18 cellular contexts compared by ENCODE assay signal in the genomic region with DNA sequence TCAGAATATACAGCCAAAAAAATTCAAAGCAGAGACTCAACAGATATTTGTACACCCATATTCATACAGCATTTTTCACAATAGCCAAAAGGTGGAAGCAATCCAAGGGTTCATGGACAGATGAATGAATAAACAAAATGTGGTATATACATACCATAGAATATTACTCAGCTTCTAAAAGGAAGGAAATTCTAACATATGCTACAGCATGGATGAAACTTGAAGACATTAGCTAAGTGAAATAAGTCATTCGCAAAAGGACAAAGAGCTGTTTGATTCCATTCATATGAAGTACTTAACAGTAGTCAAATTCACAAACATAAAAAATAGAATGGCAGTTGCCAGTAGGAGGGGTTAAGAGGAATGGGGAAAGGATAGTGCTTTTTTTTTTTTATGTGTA.
DNase-seq lines count a peak whose midpoint lies in the region; ATAC-seq, FAIRE-seq and TF ChIP-seq lines count a peak whose summit lies in the region.
"Had no signal": no experiment of that assay in that cellular context is flagged by ENCODE, and none has a peak within 500 bp of the region (broad histone marks: within the 10 kb centered on the region; RNA-seq: fewer than 3 reads in every experiment).

No MANE protein-coding gene starts in this region.

- H3K79me2 ChIP-seq in GM23248 (ENCODE audit: insufficient read depth) (no peaks in the 10 kb centered on the region), PC-3 (ENCODE audit: low read length) (no peaks in the 10 kb centered on the region), endothelial cell of umbilical vein (ENCODE audit: control insufficient read depth, insufficient read depth, low read length) (no peaks in the 10 kb centered on the region)

- FAIRE-seq in endothelial cell of umbilical vein (lab: Jason Lieb, UNC) = peak; percentile 85

- H4K20me1 ChIP-seq in GM23248 (ENCODE audit: insufficient read depth) = no peaks in the 10 kb centered on the region
- H4K20me1 ChIP-seq in PC-3 (ENCODE audit: low read length) = no peaks in the 10 kb centered on the region
- no peaks in the 10 kb centered on the region for H4K20me1 ChIP-seq in endothelial cell of umbilical vein (replicated peaks; ENCODE audit: control insufficient read depth, extremely low read depth, insufficient read depth, low read length)
- H4K20me1 ChIP-seq: BLaER1 had no signal

- dilution Hi-C loops in endothelial cell of umbilical vein (cut with MboI; ENCODE audit: extremely low pct_ligation_motif_present, low sequenced_read_pairs) = no loop called here

- H2AFZ ChIP-seq in GM23248 = no peak overlapping the region
- no peak overlapping the region for H2AFZ ChIP-seq in PC-3 (ENCODE audit: low read length)
- no peak overlapping the region for H2AFZ ChIP-seq in endothelial cell of umbilical vein (ENCODE audit: low read depth, low read length)

- H3F3A ChIP-seq in GM23248 (ENCODE audit: insufficient read depth) (peaks cover 6% of the 10 kb centered on the region; the same call in 1 of the 2 replicates), PC-3 (ENCODE audit: low read length, unreplicated experiment) (no peaks in the 10 kb centered on the region)

- DNase-seq in GM23248 (peak; percentile 26), PC-3 (peak; percentile 83), endothelial cell of umbilical vein (ENCODE audit: low read depth, low spot score) (peak; percentile 74), kidney tubule cell (ENCODE audit: low spot score) (peak; percentile 13), right atrium auricular region (ENCODE audit: low spot score) (no peak), 8988T (no peak), HK-2 (ENCODE audit: unreplicated experiment) (no peak)
- DNase-seq: activated CD4-positive, CD25-positive, alpha-beta regulatory T cell; anterior cingulate cortex; KBM-7; occipital lobe; SHP77; T-helper 2 cell had no signal

- TF ChIP-seq CTCF in PC-3 (conservative IDR thresholded peaks at IDR 0.05; ENCODE audit: low read depth, low read length) (no peak), endothelial cell of umbilical vein (IDR thresholded peaks at IDR 0.05; ENCODE audit: extremely low read depth in 1 of 2, insufficient read depth in 1 of 2, low read depth in 1 of 2, low read length in 2 of 2) (no peak), right atrium auricular region (IDR thresholded peaks at IDR 0.05) (no peak)

- H3K4me3 ChIP-seq in GM23248 = no peak overlapping the region
- H3K4me3 ChIP-seq in PC-3 (ENCODE audit: low read length) = no peak overlapping the region
- no peak overlapping the region for H3K4me3 ChIP-seq in endothelial cell of umbilical vein (replicated peaks in 1 of 3; ENCODE audit: insufficient read depth in 1 of 3, low read depth in 1 of 3, low read length in 3 of 3)
- no peak overlapping the region for H3K4me3 ChIP-seq in right atrium auricular region
- H3K4me3 ChIP-seq: BLaER1, esophagus muscularis mucosa, thoracic aorta had no signal

- H3K27ac ChIP-seq in GM23248 (no peak overlapping the region), PC-3 (ENCODE audit: low read length) (peak overlapping the region; percentile 9; the same call in 1 of the 2 replicates), endothelial cell of umbilical vein (ENCODE audit: insufficient read depth, low read depth, low read length) (peak overlapping the region; percentile 50), right atrium auricular region (no peak overlapping the region)
- H3K27ac ChIP-seq: BLaER1, esophagus muscularis mucosa, thoracic aorta had no signal

- no TSS peak for BruUV-seq in PC-3 (replicated peaks; lab: Mats Ljungman, UMichigan)
- BruUV-seq in endothelial cell of umbilical vein (replicated peaks; lab: Mats Ljungman, UMichigan) = no TSS peak

- H3K36me3 ChIP-seq in GM23248 (ENCODE audit: low read depth) (no peaks in the 10 kb centered on the region), PC-3 (ENCODE audit: low read depth, low read length) (no peaks in the 10 kb centered on the region), endothelial cell of umbilical vein (ENCODE audit: control insufficient read depth in 2 of 2, extremely low read depth in 1 of 2, insufficient read depth in 2 of 2, low read length in 2 of 2) (no peaks in the 10 kb centered on the region), right atrium auricular region (no peaks in the 10 kb centered on the region)
- H3K36me3 ChIP-seq: BLaER1, esophagus muscularis mucosa, thoracic aorta had no signal

- POLR2A ChIA-PET in PC-3 (lab: Charles Lee; ENCODE audit: unreplicated experiment) = interaction anchor here (0.5 to 0.6 kb wide), 2 partner anchors 13 to 19 kb away, joined by 3 to 4 read pairs; no protein-coding TSS in a partner anchor
- POLR2A ChIA-PET in endothelial cell of umbilical vein (lab: Charles Lee) = no interaction called here

- H3K9ac ChIP-seq in GM23248 (no peak overlapping the region), PC-3 (ENCODE audit: low read length) (no peak overlapping the region), endothelial cell of umbilical vein (replicated peaks; ENCODE audit: extremely low read depth, insufficient read depth, low read length) (no peak overlapping the region)
- H3K9ac ChIP-seq: BLaER1 had no signal

- ATAC-seq in PC-3 (peak; percentile 95), HG03442 (IDR thresholded peaks at IDR 0.05; ENCODE audit: unreplicated experiment) (no peak)
- ATAC-seq: left lobe of liver had no signal

- H3K4me2 ChIP-seq in GM23248 (ENCODE audit: unreplicated experiment) = no peak overlapping the region
- peak overlapping the region; percentile 45 for H3K4me2 ChIP-seq in PC-3 (ENCODE audit: low read length)
- peak overlapping the region; percentile 68 for H3K4me2 ChIP-seq in endothelial cell of umbilical vein (ENCODE audit: insufficient read depth, low read length)
- H3K4me2 ChIP-seq: BLaER1 had no signal

- TF ChIP-seq POLR2A in endothelial cell of umbilical vein (IDR thresholded peaks at IDR 0.05; ENCODE audit: low read depth, low read length) = no peak

- H3K9me3 ChIP-seq in GM23248 (ENCODE audit: low read depth) (no peaks in the 10 kb centered on the region), PC-3 (ENCODE audit: low read length) (no peaks in the 10 kb centered on the region), endothelial cell of umbilical vein (replicated peaks; ENCODE audit: control insufficient read depth, insufficient read depth, low read length) (no peaks in the 10 kb centered on the region), right atrium auricular region (no peaks in the 10 kb centered on the region)
- H3K9me3 ChIP-seq: BLaER1, esophagus muscularis mucosa, thoracic aorta had no signal

- no peaks in the 10 kb centered on the region for H3K9me2 ChIP-seq in GM23248 (ENCODE audit: insufficient read depth)
- no peaks in the 10 kb centered on the region for H3K9me2 ChIP-seq in PC-3 (replicated peaks; ENCODE audit: low read length)

- H3K9me1 ChIP-seq in endothelial cell of umbilical vein (replicated peaks; ENCODE audit: control insufficient read depth, extremely low read depth, insufficient read depth, low read length) = no peaks in the 10 kb centered on the region

- CTCF ChIA-PET in PC-3 (lab: Charles Lee) = interaction anchor here (0.6 kb wide), 2 partner anchors 90 to 94 kb away, joined by 3 to 4 read pairs; no protein-coding TSS in a partner anchor
- CTCF ChIA-PET in endothelial cell of umbilical vein (lab: Charles Lee) = interaction anchor here (1.0 to 1.3 kb wide), 5 partner anchors 10 to 108 kb away, joined by 3 to 11 read pairs (median 3); no protein-coding TSS in a partner anchor

- in situ Hi-C loops in GM23248 (cut with MboI) = no loop called here

- no peaks in the 10 kb centered on the region; the same call in 1 of the 2 replicates for H3K27me3 ChIP-seq in GM23248 (replicated peaks; ENCODE audit: insufficient read depth)
- H3K27me3 ChIP-seq in PC-3 (ENCODE audit: low read length) = no peaks in the 10 kb centered on the region
- H3K27me3 ChIP-seq in endothelial cell of umbilical vein (ENCODE audit: control insufficient read depth in 2 of 2, insufficient read depth in 2 of 2, low read length in 2 of 2) = peaks cover 0 to 2% of the 10 kb centered on the region in 2 experiments
- H3K27me3 ChIP-seq in right atrium auricular region = no peaks in the 10 kb centered on the region
- H3K27me3 ChIP-seq: BLaER1, esophagus muscularis mucosa had no signal

- intact Hi-C loops in PC-3 (cut with micrococcal nuclease) (no loop called here), endothelial cell of umbilical vein (cut with micrococcal nuclease) (loop anchor here (1.0 to 10.0 kb wide), 3 partner anchors 22 to 357 kb away; partner anchors contain the start of gene SCAF11)

- H3K4me1 ChIP-seq in GM23248 (ENCODE audit: insufficient read depth) (no peaks in the 10 kb centered on the region), PC-3 (ENCODE audit: insufficient read depth, low read length) (peaks cover 14% of the 10 kb centered on the region), endothelial cell of umbilical vein (ENCODE audit: control insufficient read depth, extremely low read depth, insufficient read depth, low read length) (peaks cover 17% of the 10 kb centered on the region), right atrium auricular region (no peaks in the 10 kb centered on the region)
- H3K4me1 ChIP-seq: BLaER1, esophagus muscularis mucosa had no signal

- 94 to 95% methylated on average over 1 of the region's 1 CpG for WGBS in GM23248 (ENCODE audit: low coverage in 1 of 2, low lambda C conversion rate in 2 of 2, missing lambda C conversion rate in 2 of 2), 2 experiments

TF ChIP-seq in endothelial cell of umbilical vein, 7 proteins besides CTCF, POLR2A, EP300 and RAD21:
- peak; percentile 46 for TF ChIP-seq FOS (IDR thresholded peaks at IDR 0.05; ENCODE audit: borderline replicate concordance, insufficient read depth, low read length)
- TF ChIP-seq MYC (IDR thresholded peaks at IDR 0.05; ENCODE audit: low read depth, low read length) = no peak
- TF ChIP-seq GATA2 (IDR thresholded peaks at IDR 0.05; ENCODE audit: insufficient read depth, insufficient read length, low read depth, low read length) = no peak
- no peak for TF ChIP-seq POLR2AphosphoS5 (IDR thresholded peaks at IDR 0.05; ENCODE audit: insufficient read depth, low read depth, low read length)
- TF ChIP-seq, protein P1, sequence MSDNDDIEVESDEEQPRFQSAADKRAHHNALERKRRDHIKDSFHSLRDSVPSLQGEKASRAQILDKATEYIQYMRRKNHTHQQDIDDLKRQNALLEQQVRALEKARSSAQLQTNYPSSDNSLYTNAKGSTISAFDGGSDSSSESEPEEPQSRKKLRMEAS (IDR thresholded peaks at IDR 0.05; ENCODE audit: insufficient read depth, insufficient read length) = no peak
- TF ChIP-seq EZH2 (IDR thresholded peaks at IDR 0.05; ENCODE audit: borderline replicate concordance, low read depth, low read length, severe bottlenecking) = no peak
- peak; percentile 63 for TF ChIP-seq JUN (IDR thresholded peaks at IDR 0.05; ENCODE audit: borderline replicate concordance, insufficient read depth, insufficient read length, low read depth)

Comparison
In these comparisons a context has a peak if more than half of its experiments do, and no peak if none do; other contexts are left out.
1. DNase-seq: peak in GM23248 (single experiment), PC-3 (single experiment), endothelial cell of umbilical vein (single experiment) and kidney tubule cell (single experiment); none in right atrium auricular region (single experiment), 8988T (single experiment) and HK-2 (single experiment).
2. H3K27ac ChIP-seq: peak in PC-3 (single experiment) and endothelial cell of umbilical vein (single experiment); none in GM23248 (single experiment) and right atrium auricular region (0 of 2).